Comparison of ENCODE assay signal across 17 cellular contexts in genomic region chr10:44424298-44424697, GRCh38. TPM values are rescaled to one million over a fixed set of nuclear protein-coding genes. Genes with fewer than 3 reads are reported as not detected.
"Had no signal": no experiment of that assay in that cellular context is flagged by ENCODE, and none has a peak within 500 bp of the region (broad histone marks: within the 10 kb centered on the region; RNA-seq: fewer than 3 reads in every experiment).

No MANE protein-coding gene starts in this region.

- H3K27ac Mint-ChIP-seq: effector memory CD8-positive, alpha-beta T cell had no signal

- H3K9me3 Mint-ChIP-seq: effector memory CD8-positive, alpha-beta T cell had no signal

- H3K27me3 Mint-ChIP-seq: naive thymus-derived CD8-positive, alpha-beta T cell; stimulated activated naive B cell treated with anti-CD40 and anti-IgM and Interleukin-4, amounts not matched to agents 10 μg/mL and 1 μg/mL and 100 μg/mL, for 72 hours; stimulated activated naive CD8-positive, alpha-beta T cell treated with anti-CD3 and anti-CD28 coated beads, Interleukin-15, amount 100 ng/mL, for 72 hours had no signal

- ATAC-seq: effector memory CD8-positive, alpha-beta T cell; gastrocnemius medialis; heart right ventricle; left lobe of liver; mucosa of descending colon; naive thymus-derived CD8-positive, alpha-beta T cell; stimulated activated naive B cell treated with anti-CD40 and anti-IgM and Interleukin-4, amounts not matched to agents 10 μg/mL and 1 μg/mL and 100 μg/mL, for 72 hours; stimulated activated naive CD8-positive, alpha-beta T cell treated with anti-CD3 and anti-CD28 coated beads, Interleukin-15, amount 100 ng/mL, for 72 hours had no signal

- H3K4me3 Mint-ChIP-seq: effector memory CD8-positive, alpha-beta T cell; naive thymus-derived CD8-positive, alpha-beta T cell; stimulated activated naive B cell treated with anti-CD40 and anti-IgM and Interleukin-4, amounts not matched to agents 10 μg/mL and 1 μg/mL and 100 μg/mL, for 72 hours; stimulated activated naive CD8-positive, alpha-beta T cell treated with anti-CD3 and anti-CD28 coated beads, Interleukin-15, amount 100 ng/mL, for 72 hours had no signal

- H3K27ac ChIP-seq: epithelial cell of prostate, esophagus muscularis mucosa, gastrocnemius medialis, heart right ventricle, testis, tibial nerve had no signal

- H3K4me1 ChIP-seq: esophagus muscularis mucosa, gastrocnemius medialis, heart right ventricle, testis, tibial nerve had no signal

- H3K27me3 ChIP-seq: esophagus muscularis mucosa, gastrocnemius medialis, testis, tibial nerve had no signal

- H3K36me3 Mint-ChIP-seq: naive thymus-derived CD8-positive, alpha-beta T cell; stimulated activated naive B cell treated with anti-CD40 and anti-IgM and Interleukin-4, amounts not matched to agents 10 μg/mL and 1 μg/mL and 100 μg/mL, for 72 hours had no signal

- H3K36me3 ChIP-seq: esophagus muscularis mucosa, gastrocnemius medialis, heart right ventricle, tibial nerve had no signal

- DNase-seq: effector memory CD8-positive, alpha-beta T cell; gastrocnemius medialis; heart right ventricle; hypothalamus; mammary epithelial cell; mucosa of descending colon; naive thymus-derived CD8-positive, alpha-beta T cell; posterior cingulate gyrus; stimulated activated CD4-positive, alpha-beta T cell treated with anti-CD3 and anti-CD28 coated beads, Interleukin-2, amount 100 ng/mL, for 24 hours; stimulated activated CD4-positive, alpha-beta T cell treated with anti-CD3 and anti-CD28 coated beads, Interleukin-4, amount 100 ng/mL, for 4 hours; stimulated activated naive B cell treated with anti-CD40 and anti-IgM and Interleukin-4, amounts not matched to agents 10 μg/mL and 1 μg/mL and 100 μg/mL, for 72 hours; stimulated activated naive CD8-positive, alpha-beta T cell treated with anti-CD3 and anti-CD28 coated beads, Interleukin-15, amount 100 ng/mL, for 72 hours; testis had no signal

- H3K4me3 ChIP-seq: esophagus muscularis mucosa, gastrocnemius medialis, heart right ventricle, mucosa of descending colon, testis, tibial nerve had no signal

- H3K9me3 ChIP-seq: esophagus muscularis mucosa, gastrocnemius medialis, mucosa of descending colon, testis had no signal

- H3K4me1 Mint-ChIP-seq: stimulated activated naive B cell treated with anti-CD40 and anti-IgM and Interleukin-4, amounts not matched to agents 10 μg/mL and 1 μg/mL and 100 μg/mL, for 72 hours had no signal

RNA-seq across cellular contexts. Expression of gene CXCL12, which starts 39.4 kb away (rescaled TPM):
- total RNA-seq: naive thymus-derived CD8-positive, alpha-beta T cell had no signal
- polyA plus RNA-seq: mammary epithelial cell; naive thymus-derived CD8-positive, alpha-beta T cell had no signal
